ENCODE assay signal across 8 cellular contexts in the genomic region with DNA sequence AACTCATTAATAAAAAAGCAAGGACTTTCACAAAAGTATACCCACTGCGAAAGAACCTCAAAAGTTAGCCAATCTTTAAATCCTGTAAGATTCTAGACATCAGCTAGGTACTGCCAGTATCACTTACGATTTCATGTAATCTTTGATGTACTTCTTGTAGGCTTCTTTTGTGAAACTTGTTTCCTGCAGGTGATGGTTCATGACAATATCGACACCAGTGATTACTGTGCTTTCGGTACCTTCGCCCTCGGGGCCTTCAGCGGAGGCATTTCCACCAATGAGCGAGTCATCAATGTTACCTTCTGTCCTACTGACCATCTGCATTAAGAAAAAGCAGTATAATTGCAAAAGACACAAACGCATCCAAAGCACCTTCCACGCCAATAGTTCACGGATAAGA. TPM values are rescaled to one million over a fixed set of nuclear protein-coding genes. Genes with fewer than 3 reads are reported as not detected.
DNase-seq lines count a peak whose midpoint lies in the region; ATAC-seq and TF ChIP-seq lines count a peak whose summit lies in the region.

No MANE protein-coding gene starts in this region.

- H4K20me1 ChIP-seq in OCI-LY3 (ENCODE audit: insufficient read depth, low read length), result peaks cover 56% of the 10 kb centered on the region

- peaks cover 65% of the 10 kb centered on the region for H3K79me2 ChIP-seq in OCI-LY3 (ENCODE audit: low read length)

- no peak for TF ChIP-seq CTCF in AG04449 (IDR thresholded peaks at IDR 0.05; ENCODE audit: insufficient read depth, low read length, missing control alignments)
- no peak for TF ChIP-seq CTCF in OCI-LY3 (IDR thresholded peaks at IDR 0.05; ENCODE audit: low read depth, low read length)
- no peak for TF ChIP-seq CTCF in choroid plexus epithelial cell (conservative IDR thresholded peaks at IDR 0.05; ENCODE audit: low read depth, low read length)

- ATAC-seq in natural killer cell treated with Interleukin-12 subunit alpha and Interleukin-12 subunit beta and Interleukin-15 and Interleukin-18, amount 100 ng/mL, for 72 hours, result no peak
- no peak for ATAC-seq in GM18870 (IDR thresholded peaks at IDR 0.05; ENCODE audit: unreplicated experiment)
- ATAC-seq in GM18502 (IDR thresholded peaks at IDR 0.05; ENCODE audit: poor library complexity, unreplicated experiment), result no peak
- no peak for ATAC-seq in GM18858 (IDR thresholded peaks at IDR 0.05; ENCODE audit: unreplicated experiment)

- CTCF ChIA-PET in AG04449 (lab: Yijun Ruan, JAX), result interaction anchor here (1.3 to 2.2 kb wide), 3 partner anchors 9 to 293 kb away, joined by 3 to 10 read pairs (median 4); no protein-coding TSS in a partner anchor

- peak overlapping the region; percentile 93 for H3K4me2 ChIP-seq in OCI-LY3 (ENCODE audit: low read length)

- H3K27ac Mint-ChIP-seq in natural killer cell treated with Interleukin-12 subunit alpha and Interleukin-12 subunit beta and Interleukin-15 and Interleukin-18, amount 100 ng/mL, for 72 hours, result peak overlapping the region; percentile 75 to 83

- H3K27ac ChIP-seq in OCI-LY3 (ENCODE audit: low read length), result peak overlapping the region; percentile 78

- H3K27me3 Mint-ChIP-seq in natural killer cell treated with Interleukin-12 subunit alpha and Interleukin-12 subunit beta and Interleukin-15 and Interleukin-18, amount 100 ng/mL, for 72 hours, result no peaks in the 10 kb centered on the region

- no peaks in the 10 kb centered on the region for H3K9me3 ChIP-seq in OCI-LY3 (ENCODE audit: insufficient read depth, low read length)

- POLR2A ChIA-PET in AG04449 (lab: Yijun Ruan, JAX), result interaction anchor here (0.5 to 2.1 kb wide), 6 partner anchors 8 to 30 kb away, joined by 3 to 19 read pairs (median 6); no protein-coding TSS in a partner anchor

- H3K36me3 ChIP-seq in OCI-LY3 (replicated peaks; ENCODE audit: low read depth, low read length), result peaks cover 56% of the 10 kb centered on the region

- DNase-seq in AG04449 (ENCODE audit: low read depth, low spot score) (no peak), choroid plexus epithelial cell (ENCODE audit: low read depth) (no peak), SHP77 (lab: John Stamatoyannopoulos, UW) (no peak)
- no peak for DNase-seq in natural killer cell treated with Interleukin-12 subunit alpha and Interleukin-12 subunit beta and Interleukin-15 and Interleukin-18, amount 100 ng/mL, for 72 hours (ENCODE audit: low spot score)

- peak overlapping the region; percentile 73 for H3K4me3 Mint-ChIP-seq in natural killer cell treated with Interleukin-12 subunit alpha and Interleukin-12 subunit beta and Interleukin-15 and Interleukin-18, amount 100 ng/mL, for 72 hours

- no peak overlapping the region for H2AFZ ChIP-seq in OCI-LY3 (ENCODE audit: low read depth, low read length)

- no peaks in the 10 kb centered on the region for H3K9me3 Mint-ChIP-seq in natural killer cell treated with Interleukin-12 subunit alpha and Interleukin-12 subunit beta and Interleukin-15 and Interleukin-18, amount 100 ng/mL, for 72 hours

- peak overlapping the region; percentile 85 for H3K4me3 ChIP-seq in AG04449 (ENCODE audit: low read depth, low read length)
- peak overlapping the region; percentile 89 for H3K4me3 ChIP-seq in OCI-LY3 (ENCODE audit: low read length)
- H3K4me3 ChIP-seq in choroid plexus epithelial cell (ENCODE audit: low read depth, low read length), result peak overlapping the region; percentile 92

- H3K4me1 Mint-ChIP-seq in natural killer cell treated with Interleukin-12 subunit alpha and Interleukin-12 subunit beta and Interleukin-15 and Interleukin-18, amount 100 ng/mL, for 72 hours (ENCODE audit: low read depth in 2 of 2), result peaks cover 57 to 59% of the 10 kb centered on the region in 2 donors

- no peaks in the 10 kb centered on the region for H3K27me3 ChIP-seq in OCI-LY3 (ENCODE audit: low read depth, low read length)

- peaks cover 49% of the 10 kb centered on the region for H3K36me3 Mint-ChIP-seq in natural killer cell treated with Interleukin-12 subunit alpha and Interleukin-12 subunit beta and Interleukin-15 and Interleukin-18, amount 100 ng/mL, for 72 hours

- H3K4me1 ChIP-seq in OCI-LY3 (ENCODE audit: low read length), result peaks cover 19% of the 10 kb centered on the region

- H3K9ac ChIP-seq in OCI-LY3 (ENCODE audit: low read length), result peak overlapping the region; percentile 97

RNA-seq across cellular contexts. Expression of gene TPT1, which starts 1.1 kb away (rescaled TPM):
- total RNA-seq in natural killer cell treated with Interleukin-12 subunit alpha and Interleukin-12 subunit beta and Interleukin-15 and Interleukin-18, amount 100 ng/mL, for 72 hours, result 1,000 to 10,000 TPM; 1,832 to 3,365 TPM
